13 cellular contexts compared by ENCODE assay signal in genomic region chr22:16567617-16568424, GRCh38. TPM values are rescaled to one million over a fixed set of nuclear protein-coding genes. Genes with fewer than 3 reads are reported as not detected.
"Had no signal": no experiment of that assay in that cellular context is flagged by ENCODE, and none has a peak within 500 bp of the region (broad histone marks: within the 10 kb centered on the region; RNA-seq: fewer than 3 reads in every experiment).

No MANE protein-coding gene starts in this region.

RNA-seq across cellular contexts. Expression of gene CCT8L2, which starts 24.8 kb away (rescaled TPM):
- total RNA-seq: activated CD4-positive, alpha-beta memory T cell treated with anti-CD3 and anti-CD28 coated beads, Interleukin-2, amount 10 ng/mL, durations not matched to agents 7 days and 5 days; activated CD4-positive, alpha-beta T cell treated with anti-CD3 and anti-CD28 coated beads, Interleukin-2, amount 10 ng/mL, durations not matched to agents 7 days and 5 days; activated T-cell treated with anti-CD3 and anti-CD28 coated beads, Interleukin-2, amount 50 U/mL, for 72 hours; body of pancreas; colonic mucosa; endodermal cell; esophagus muscularis mucosa; foreskin keratinocyte; gastrocnemius medialis; T-cell; T-helper 2 cell treated with Interferon-gamma antibody and Interleukin-4, amounts not matched to agents 100 ng/mL and 5 ng/mL, for 36 hours; WTC11 had no signal
- polyA plus RNA-seq: adipose tissue, foreskin keratinocyte had no signal
